ENCODE assay signal across 8 cellular contexts in the genomic region with DNA sequence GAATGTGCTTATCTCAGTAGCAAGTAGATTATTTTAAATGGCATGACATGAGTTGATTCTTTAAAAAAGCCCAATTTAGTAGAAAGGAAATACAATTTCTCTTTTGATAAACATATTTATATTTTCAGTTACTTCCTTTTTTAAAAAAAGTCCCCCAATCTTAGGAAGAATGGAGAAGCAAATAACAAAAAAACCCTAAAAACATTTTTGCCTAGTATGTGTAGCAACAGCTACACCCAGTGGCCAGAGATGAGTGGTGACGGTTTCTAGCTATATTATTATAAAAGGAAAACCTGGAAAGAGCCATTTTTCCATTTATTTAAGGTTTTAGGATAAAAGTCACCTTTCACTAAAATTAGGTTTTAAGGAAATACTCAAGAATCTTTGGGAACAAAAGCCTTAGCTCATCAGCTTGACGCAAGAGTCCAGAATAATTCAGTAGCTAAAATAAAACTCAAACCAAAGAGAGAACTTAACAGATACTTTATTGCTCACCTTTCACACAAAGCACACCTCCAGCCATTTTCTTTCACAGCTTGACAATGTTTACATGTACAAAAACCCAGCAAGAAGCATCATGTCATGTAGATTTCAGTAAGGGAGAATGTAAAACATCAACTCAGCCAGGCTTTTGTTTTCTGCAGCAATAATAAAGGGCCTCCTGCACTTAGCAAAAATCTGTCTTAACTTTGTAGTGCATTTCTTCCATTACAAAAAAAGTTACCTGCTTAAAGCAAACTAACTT. TPM values are rescaled to one million over a fixed set of nuclear protein-coding genes. Genes with fewer than 3 reads are reported as not detected.
DNase-seq lines count a peak whose midpoint lies in the region; ATAC-seq, FAIRE-seq and TF ChIP-seq lines count a peak whose summit lies in the region.

No MANE protein-coding gene starts in this region.

- H3K4me3 Mint-ChIP-seq in natural killer cell = no peak overlapping the region
- no peak overlapping the region for H3K4me3 Mint-ChIP-seq in natural killer cell treated with Interleukin-12 subunit alpha and Interleukin-12 subunit beta and Interleukin-15 and Interleukin-18, amount 100 ng/mL, for 72 hours

- H3K27ac Mint-ChIP-seq in natural killer cell = no peak overlapping the region
- no peak overlapping the region for H3K27ac Mint-ChIP-seq in natural killer cell treated with Interleukin-12 subunit alpha and Interleukin-12 subunit beta and Interleukin-15 and Interleukin-18, amount 100 ng/mL, for 72 hours

- FAIRE-seq in HepG2 (lab: Jason Lieb, UNC) = no peak

- no peak overlapping the region for H3K4me3 ChIP-seq in HepG2 (replicated peaks in 1 of 3; ENCODE audit: insufficient read depth in 1 of 3, low read depth in 2 of 3, low read length in 3 of 3)

- CTCF ChIA-PET in HepG2 (lab: Yijun Ruan, JAX; ENCODE audit: low intra/inter-chr PET ratio, low total read pairs) = interaction anchor here (1.6 kb wide), 1 partner anchor 170 kb away, joined by 7 read pairs; no protein-coding TSS in a partner anchor

- peaks cover 10 to 46% of the 10 kb centered on the region in 2 experiments for H3K36me3 ChIP-seq in HepG2 (replicated peaks in 1 of 2; ENCODE audit: control insufficient read depth in 1 of 2, insufficient read depth in 2 of 2, low read length in 2 of 2)

- H3K36me3 Mint-ChIP-seq in natural killer cell = peaks cover 7% of the 10 kb centered on the region
- H3K36me3 Mint-ChIP-seq in natural killer cell treated with Interleukin-12 subunit alpha and Interleukin-12 subunit beta and Interleukin-15 and Interleukin-18, amount 100 ng/mL, for 72 hours = peaks cover 18% of the 10 kb centered on the region

- H3K9me3 ChIP-seq in HepG2 (ENCODE audit: low read length) = no peaks in the 10 kb centered on the region

- WGBS in HepG2 (ENCODE audit: low lambda C conversion rate) = 58% methylated on average over 2 of the region's 2 CpGs

- ATAC-seq in natural killer cell = peak in 2 of 3 donors; percentile 60 to 61
- ATAC-seq in natural killer cell treated with Interleukin-12 subunit alpha and Interleukin-12 subunit beta and Interleukin-15 and Interleukin-18, amount 100 ng/mL, for 72 hours = no peak
- peak; percentile 67 for ATAC-seq in HG02588 (IDR thresholded peaks at IDR 0.05; ENCODE audit: unreplicated experiment)
- peak; percentile 68 for ATAC-seq in HepG2
- ATAC-seq in stimulated activated naive CD8-positive, alpha-beta T cell treated with anti-CD3 and anti-CD28 coated beads, Interleukin-15, Interleukin-2, amounts not matched to agents 100 U/mL and 50 U/mL, for 24 hours = no peak

- TF ChIP-seq EP300 in HepG2 (IDR thresholded peaks at IDR 0.05; ENCODE audit: low read depth in 2 of 2, low read length in 2 of 2) (no peak), HepG2 (CRISPR knock-in tag; IDR thresholded peaks at IDR 0.05; ENCODE audit: borderline replicate concordance) (no peak)

- no peaks in the 10 kb centered on the region for H3K4me1 Mint-ChIP-seq in natural killer cell
- H3K4me1 Mint-ChIP-seq in natural killer cell treated with Interleukin-12 subunit alpha and Interleukin-12 subunit beta and Interleukin-15 and Interleukin-18, amount 100 ng/mL, for 72 hours (ENCODE audit: low read depth in 2 of 2) = peaks cover 4 to 7% of the 10 kb centered on the region in 2 donors

- H3K27me3 ChIP-seq in HepG2 (ENCODE audit: control insufficient read depth in 1 of 2, insufficient read depth in 2 of 2, low read length in 2 of 2) = no peaks in the 10 kb centered on the region

- no peaks in the 10 kb centered on the region for H3K4me1 ChIP-seq in HepG2 (ENCODE audit: insufficient read depth, low read length)

- no peaks in the 10 kb centered on the region for H3K79me2 ChIP-seq in HepG2 (ENCODE audit: insufficient read depth, low read length)

- no peaks in the 10 kb centered on the region for H4K20me1 ChIP-seq in HepG2 (ENCODE audit: insufficient read depth, low read length)

- in situ Hi-C loops in HepG2 (cut with HindIII; ENCODE audit: extremely low pct_ligation_motif_present, low pct_unique_long_range_greater_than_20kb) = loop anchor here (5.0 to 25.0 kb wide), 3 partner anchors 106 to 821 kb away; a partner anchor contains a TSS

- no peak overlapping the region for H3K4me2 ChIP-seq in HepG2 (ENCODE audit: low read depth, low read length)

- intact Hi-C loops in natural killer cell (cut with micrococcal nuclease) = loop anchor here (5.0 kb wide), 1 partner anchor 106 kb away; a partner anchor contains a TSS
- intact Hi-C loops in HepG2 (cut with micrococcal nuclease; ENCODE audit: unreplicated experiment) = loop anchor here (1.0 to 5.0 kb wide), 4 partner anchors 106 to 811 kb away; a partner anchor contains a TSS

- peak overlapping the region; percentile 14 for H3K27ac ChIP-seq in caudate nucleus (ENCODE audit: low read depth, low read length)
- H3K27ac ChIP-seq in HepG2 (ENCODE audit: extremely low read length, insufficient read depth, low read length) = no peak overlapping the region

- peak; percentile 77 for TF ChIP-seq CTCF in natural killer cell (IDR thresholded peaks at IDR 0.05)
- peak; percentile 66 for TF ChIP-seq CTCF in HepG2 (CRISPR knock-in tag; IDR thresholded peaks at IDR 0.05)

- POLR2A ChIA-PET in HepG2 (lab: Yijun Ruan, JAX) = interaction anchor here (1.2 kb wide), 1 partner anchor 16 kb away, joined by 7 read pairs; a partner anchor contains a TSS

- no peak for TF ChIP-seq POLR2A in HepG2 (IDR thresholded peaks at IDR 0.05; ENCODE audit: insufficient read depth in 1 of 2, low read depth in 2 of 2, low read length in 2 of 2)

- H3K9ac ChIP-seq in HepG2 (ENCODE audit: insufficient read depth, low read depth, low read length) = no peak overlapping the region

- no peak for DNase-seq in natural killer cell
- no peak for DNase-seq in natural killer cell treated with Interleukin-12 subunit alpha and Interleukin-12 subunit beta and Interleukin-15 and Interleukin-18, amount 100 ng/mL, for 72 hours (ENCODE audit: low spot score)
- DNase-seq in NOMO-1 treated with dmso at 0.1 percent for 144 hours (lab: John Stamatoyannopoulos, UW; ENCODE audit: unreplicated experiment) = peak; percentile 8
- DNase-seq in caudate nucleus (lab: John Stamatoyannopoulos, UW) = peak in 14 of 61 donors; percentile 4 to 61 (median 12)
- DNase-seq in HepG2 (ENCODE audit: low spot score) = peak; percentile 36
- no peak for DNase-seq in NCI-H446 treated with DMSO at 0.1 percent for 48 hours (lab: John Stamatoyannopoulos, UW)
- no peak for DNase-seq in stimulated activated naive CD8-positive, alpha-beta T cell treated with anti-CD3 and anti-CD28 coated beads, Interleukin-15, Interleukin-2, amounts not matched to agents 100 U/mL and 50 U/mL, for 24 hours

- no TSS peak for BruUV-seq in HepG2 (replicated peaks; lab: Mats Ljungman, UMichigan)

- H3K9me3 Mint-ChIP-seq in natural killer cell = no peaks in the 10 kb centered on the region
- H3K9me3 Mint-ChIP-seq in natural killer cell treated with Interleukin-12 subunit alpha and Interleukin-12 subunit beta and Interleukin-15 and Interleukin-18, amount 100 ng/mL, for 72 hours = no peaks in the 10 kb centered on the region

- no peaks in the 10 kb centered on the region for H3K27me3 Mint-ChIP-seq in natural killer cell (ENCODE audit: low read depth in 2 of 2)
- no peaks in the 10 kb centered on the region for H3K27me3 Mint-ChIP-seq in natural killer cell treated with Interleukin-12 subunit alpha and Interleukin-12 subunit beta and Interleukin-15 and Interleukin-18, amount 100 ng/mL, for 72 hours

- H2AFZ ChIP-seq in HepG2 (ENCODE audit: low read length) = no peak overlapping the region

- peak; percentile 56; the same call in 1 of the 2 replicates for TF ChIP-seq RAD21 in HepG2 (CRISPR knock-in tag; IDR thresholded peaks at IDR 0.05)

TF ChIP-seq in HepG2, 621 proteins besides CTCF, POLR2A, EP300 and RAD21 (continues in another document):
- TF ChIP-seq REPIN1 (CRISPR knock-in tag; IDR thresholded peaks at IDR 0.05; ENCODE audit: borderline replicate concordance, low read depth) = no peak
- peak; percentile 41; the same call in 1 of the 2 replicates for TF ChIP-seq KDM5A (IDR thresholded peaks at IDR 0.05; ENCODE audit: borderline replicate concordance, low read length)
- TF ChIP-seq CREM (IDR thresholded peaks at IDR 0.05) = 0 out of 2 replicates have a peak, but pooled peaks have one; percentile 14
- TF ChIP-seq CREM (CRISPR knock-in tag; IDR thresholded peaks at IDR 0.05) = no peak

RNA-seq across cellular contexts. Expression of a gene that starts 15.7 kb away (rescaled TPM):
- total RNA-seq in natural killer cell = 10 to 100 TPM; 17.3 to 32.9 (median 22.2) TPM
- 10 to 100 TPM; 51.5 to 95.9 TPM for total RNA-seq in natural killer cell treated with Interleukin-12 subunit alpha and Interleukin-12 subunit beta and Interleukin-15 and Interleukin-18, amount 100 ng/mL, for 72 hours
- 61.4 and 104 TPM in 2 replicates for total RNA-seq in HepG2 (2016; rRNA removed; fragmentation: Illumina TruSeq; extraction: Trizol)
- 3.4 and 6.3 TPM in 2 replicates for total RNA-seq in HepG2 (2016; cell fraction: cytosol; rRNA removed; fragmentation: Illumina TruSeq; extraction: Trizol; ENCODE audit: low read depth)
- 55.8 and 102 TPM in 2 replicates for total RNA-seq in HepG2 (2016; cell fraction: insoluble cytoplasmic fraction; rRNA removed; fragmentation: Illumina TruSeq; extraction: Trizol)
- total RNA-seq in HepG2 (2016; cell fraction: membrane; rRNA removed; fragmentation: Illumina TruSeq; extraction: Trizol) = 14.9 and 18.0 TPM in 2 replicates
- 58.3 and 65.2 TPM in 2 replicates for total RNA-seq in HepG2 (2016; cell fraction: nucleus; rRNA removed; fragmentation: Illumina TruSeq; extraction: Trizol)
- polyA plus RNA-seq in HepG2 (2011; rRNA removed) = 26.3 and 44.0 TPM in 2 replicates
- polyA plus RNA-seq in HepG2 (2011; cell fraction: cytosol; rRNA removed) = 44.0 and 51.8 TPM in 2 replicates
- polyA plus RNA-seq in HepG2 (2011; cell fraction: nucleus; rRNA removed) = 39.9 and 58.8 TPM in 2 replicates
- 53.5 and 57.4 TPM in 2 replicates for polyA plus RNA-seq in HepG2 (2012)
- polyA plus RNA-seq in HepG2 (2016; cell fraction: cytosol; fragmentation: Illumina TruSeq; extraction: Trizol; ENCODE audit: low read depth) = 5.3 and 5.4 TPM in 2 replicates
- polyA plus RNA-seq in HepG2 (2016; cell fraction: insoluble cytoplasmic fraction; fragmentation: Illumina TruSeq; extraction: Trizol; ENCODE audit: low read depth) = 97.4 and 100 TPM in 2 replicates
- polyA plus RNA-seq in HepG2 (2016; cell fraction: membrane; fragmentation: Illumina TruSeq; extraction: Trizol; ENCODE audit: low read depth) = 12.1 and 13.7 TPM in 2 replicates
- polyA plus RNA-seq in HepG2 (2016; cell fraction: nucleus; fragmentation: Illumina TruSeq; extraction: Trizol; ENCODE audit: insufficient read depth, low read depth) = 50.6 and 51.4 TPM in 2 replicates
- polyA minus RNA-seq in HepG2 (2011; rRNA and poly(A)+ RNA removed; ENCODE audit: low replicate concordance) = 27.4 and 42.4 TPM in 2 replicates
- polyA minus RNA-seq in HepG2 (2011; cell fraction: cytosol; rRNA and poly(A)+ RNA removed) = 22.2 and 36.5 TPM in 2 replicates
- polyA minus RNA-seq in HepG2 (2011; cell fraction: nucleus; rRNA and poly(A)+ RNA removed) = 89.7 and 99.6 TPM in 2 replicates

Comparison
In these comparisons a context has a peak if more than half of its experiments do, and no peak if none do; other contexts are left out.
1. ATAC-seq: peak in natural killer cell (2 of 3), HG02588 (single experiment) and HepG2 (single experiment); none in natural killer cell treated with Interleukin-12 subunit alpha and Interleukin-12 subunit beta and Interleukin-15 and Interleukin-18, amount 100 ng/mL, for 72 hours (0 of 2) and stimulated activated naive CD8-positive, alpha-beta T cell treated with anti-CD3 and anti-CD28 coated beads, Interleukin-15, Interleukin-2, amounts not matched to agents 100 U/mL and 50 U/mL, for 24 hours (single experiment).
2. DNase-seq: peak in NOMO-1 treated with dmso at 0.1 percent for 144 hours (single experiment) and HepG2 (single experiment); none in natural killer cell (single experiment), natural killer cell treated with Interleukin-12 subunit alpha and Interleukin-12 subunit beta and Interleukin-15 and Interleukin-18, amount 100 ng/mL, for 72 hours (single experiment), NCI-H446 treated with DMSO at 0.1 percent for 48 hours (single experiment) and stimulated activated naive CD8-positive, alpha-beta T cell treated with anti-CD3 and anti-CD28 coated beads, Interleukin-15, Interleukin-2, amounts not matched to agents 100 U/mL and 50 U/mL, for 24 hours (single experiment).